In genomic region chr6:167778497-167779122, GRCh38 we compare ENCODE assay signal across 21 cellular contexts. TPM values are rescaled to one million over a fixed set of nuclear protein-coding genes. Genes with fewer than 3 reads are reported as not detected.
A peak's percentile ranks its signal among the peaks of the same experiment; 100 is the strongest.
DNase-seq lines count a peak whose midpoint lies in the region; ATAC-seq, FAIRE-seq and TF ChIP-seq lines count a peak whose summit lies in the region.
"Had no signal": no experiment of that assay in that cellular context is flagged by ENCODE, and none has a peak within 500 bp of the region (broad histone marks: within the 10 kb centered on the region; RNA-seq: fewer than 3 reads in every experiment).

No MANE protein-coding gene starts in this region.

- H3K4me2 ChIP-seq in hepatocyte: peak overlapping the region; percentile 20

- H3K27me3 Mint-ChIP-seq in MCF 10A (ENCODE audit: insufficient read depth, unreplicated experiment) (peaks cover 50% of the 10 kb centered on the region), nephron progenitor cell (ENCODE audit: low read depth, poor library complexity) (peaks cover 5% of the 10 kb centered on the region)

- H3K4me1 ChIP-seq in hepatocyte (ENCODE audit: insufficient read depth) (peaks cover 21% of the 10 kb centered on the region), upper lobe of left lung (peaks cover 0 to 9% (median 0%) of the 10 kb centered on the region in 4 donors), small intestine (ENCODE audit: control insufficient read depth in 2 of 2, insufficient read depth in 1 of 2, low read depth in 1 of 2, low read length in 1 of 2) (peaks cover 0 to 2% of the 10 kb centered on the region in 2 donors)

- no peak overlapping the region for H3K4me3 ChIP-seq in hepatocyte
- no peak overlapping the region for H3K4me3 ChIP-seq in upper lobe of left lung
- H3K4me3 ChIP-seq in small intestine (ENCODE audit: low read depth in 1 of 2, low read length in 2 of 2): no peak overlapping the region
- H3K4me3 ChIP-seq: BLaER1 treated with 17β-estradiol and CSF1 and Interleukin-3, amounts not matched to agents 10 nM and 100 nM; GM23248 had no signal

- WGBS in hepatocyte (ENCODE audit: low lambda C conversion rate, missing lambda C conversion rate): 67% methylated on average over 21 of the region's 21 CpGs
- WGBS in upper lobe of left lung, 2 donors: 62 to 81% methylated on average over 21 of the region's 21 CpGs
- 63 to 81% (median 68%) methylated on average over 21 of the region's 21 CpGs for WGBS in small intestine, 3 donors

- no peaks in the 10 kb centered on the region for H3K9me2 ChIP-seq in hepatocyte (replicated peaks; ENCODE audit: insufficient read depth)

- H3K9me3 Mint-ChIP-seq in MCF 10A (ENCODE audit: unreplicated experiment) (no peaks in the 10 kb centered on the region), nephron progenitor cell (no peaks in the 10 kb centered on the region)
- H3K9me3 Mint-ChIP-seq in stimulated activated effector memory CD8-positive, alpha-beta T cell treated with anti-CD3 and anti-CD28 coated beads, Interleukin-12 subunit alpha, Interleukin-12 subunit beta, amount 100 ng/mL, for 72 hours: no peaks in the 10 kb centered on the region
- H3K9me3 Mint-ChIP-seq: memory B cell had no signal

- H3K36me3 Mint-ChIP-seq in MCF 10A (ENCODE audit: insufficient read depth, unreplicated experiment): no peaks in the 10 kb centered on the region
- no peaks in the 10 kb centered on the region for H3K36me3 Mint-ChIP-seq in nephron progenitor cell (ENCODE audit: low read depth)
- no peaks in the 10 kb centered on the region for H3K36me3 Mint-ChIP-seq in stimulated activated effector memory CD8-positive, alpha-beta T cell treated with anti-CD3 and anti-CD28 coated beads, Interleukin-12 subunit alpha, Interleukin-12 subunit beta, amount 100 ng/mL, for 72 hours

- H3K4me1 Mint-ChIP-seq in MCF 10A (ENCODE audit: insufficient read depth, unreplicated experiment): no peaks in the 10 kb centered on the region
- peaks cover 7% of the 10 kb centered on the region for H3K4me1 Mint-ChIP-seq in nephron progenitor cell
- no peaks in the 10 kb centered on the region for H3K4me1 Mint-ChIP-seq in stimulated activated effector memory CD8-positive, alpha-beta T cell treated with anti-CD3 and anti-CD28 coated beads, Interleukin-12 subunit alpha, Interleukin-12 subunit beta, amount 100 ng/mL, for 72 hours
- H3K4me1 Mint-ChIP-seq: memory B cell had no signal

- H3K79me2 ChIP-seq in hepatocyte: no peaks in the 10 kb centered on the region

- TF ChIP-seq POLR2A in upper lobe of left lung (IDR thresholded peaks at IDR 0.05): no peak
- TF ChIP-seq POLR2A in erythroblast (IDR thresholded peaks at IDR 0.05; ENCODE audit: low read length): no peak

- POLR2A ChIA-PET in MCF 10A (lab: Yijun Ruan, JAX): interaction anchor here (1.1 kb wide), 1 partner anchor 13 kb away, joined by 4 read pairs; no protein-coding TSS in a partner anchor

- no peak for FAIRE-seq in small intestine (lab: Jason Lieb, UNC)

- peak overlapping the region; percentile 51 for H2AFZ ChIP-seq in hepatocyte
- H2AFZ ChIP-seq: GM23248 had no signal

- H3K4me3 Mint-ChIP-seq in MCF 10A (ENCODE audit: unreplicated experiment): no peak overlapping the region
- no peak overlapping the region for H3K4me3 Mint-ChIP-seq in nephron progenitor cell
- H3K4me3 Mint-ChIP-seq in stimulated activated effector memory CD8-positive, alpha-beta T cell treated with anti-CD3 and anti-CD28 coated beads, Interleukin-12 subunit alpha, Interleukin-12 subunit beta, amount 100 ng/mL, for 72 hours: no peak overlapping the region
- H3K4me3 Mint-ChIP-seq: memory B cell had no signal

- ATAC-seq in upper lobe of left lung (ENCODE audit: low FRiP score in 2 of 2): peak; percentile 49 to 88
- ATAC-seq in stimulated activated effector memory CD8-positive, alpha-beta T cell treated with anti-CD3 and anti-CD28 coated beads, Interleukin-12 subunit alpha, Interleukin-12 subunit beta, amount 100 ng/mL, for 72 hours: no peak
- ATAC-seq: Panc1, SK-N-SH treated with all-trans-retinoic acid at 6 μM for 48 hours had no signal

- H3K36me3 ChIP-seq in hepatocyte (replicated peaks; ENCODE audit: insufficient read depth, low read depth) (no peaks in the 10 kb centered on the region), upper lobe of left lung (no peaks in the 10 kb centered on the region), small intestine (ENCODE audit: control insufficient read depth in 2 of 2, insufficient read depth in 2 of 2, low read length in 2 of 2) (no peaks in the 10 kb centered on the region)
- H3K36me3 ChIP-seq: BLaER1 treated with 17β-estradiol and CSF1 and Interleukin-3, amounts not matched to agents 10 nM and 100 nM had no signal

- H4K20me1 ChIP-seq in hepatocyte (ENCODE audit: insufficient read depth, poor library complexity, severe bottlenecking): no peaks in the 10 kb centered on the region
- H4K20me1 ChIP-seq: BLaER1 treated with 17β-estradiol and CSF1 and Interleukin-3, amounts not matched to agents 10 nM and 100 nM had no signal

- in situ Hi-C loops in T47D (cut with HindIII; ENCODE audit: low pct_unique_long_range_greater_than_20kb, low sequenced_read_pairs): no loop called here

- H3K9me3 ChIP-seq in hepatocyte (ENCODE audit: low read depth) (no peaks in the 10 kb centered on the region), upper lobe of left lung (no peaks in the 10 kb centered on the region), small intestine (ENCODE audit: control insufficient read depth, low read depth) (no peaks in the 10 kb centered on the region)
- H3K9me3 ChIP-seq: BLaER1 treated with 17β-estradiol and CSF1 and Interleukin-3, amounts not matched to agents 10 nM and 100 nM had no signal

- intact Hi-C loops in MCF 10A (cut with micrococcal nuclease): no loop called here

- no TSS peak for BruUV-seq in MCF 10A (replicated peaks; lab: Mats Ljungman, UMichigan)

- H3K27ac ChIP-seq in hepatocyte (peak overlapping the region; percentile 80), upper lobe of left lung (peak overlapping the region in 2 of 4 donors; percentile 40 to 71), small intestine (ENCODE audit: low read depth in 1 of 2, low read length in 1 of 2) (no peak overlapping the region)
- H3K27ac ChIP-seq: BLaER1 treated with 17β-estradiol and CSF1 and Interleukin-3, amounts not matched to agents 10 nM and 100 nM; GM23248 had no signal

- peak in 1 of 4 donors; percentile 45 for TF ChIP-seq EP300 in upper lobe of left lung (IDR thresholded peaks at IDR 0.05)

- peak; percentile 53 to 92 for DNase-seq in T47D (ENCODE audit: low read depth in 1 of 2, low spot score in 1 of 2)
- no peak for DNase-seq in MCF 10A (ENCODE audit: unreplicated experiment)
- DNase-seq in hepatocyte (ENCODE audit: low spot score): peak; percentile 71
- DNase-seq in nephron progenitor cell: no peak
- DNase-seq in upper lobe of left lung: peak in 1 of 2 donors; percentile 86
- no peak for DNase-seq in stimulated activated effector memory CD8-positive, alpha-beta T cell treated with anti-CD3 and anti-CD28 coated beads, Interleukin-12 subunit alpha, Interleukin-12 subunit beta, amount 100 ng/mL, for 72 hours (ENCODE audit: low spot score in 2 of 2)
- no peak for DNase-seq in small intestine
- no peak for DNase-seq in erythroblast (lab: John Stamatoyannopoulos, UW)
- DNase-seq: activated CD4-positive, alpha-beta T cell treated with anti-CD3 and anti-CD28 coated beads for 48 hours; activated CD8-positive, alpha-beta memory T cell treated with anti-CD3 and anti-CD28 coated beads, Interleukin-2, amount 50 U/mL, for 48 hours; anterior cingulate cortex; DMS153; foreskin fibroblast; GM23248; NCI-H2171 treated with DMSO at 0.1 percent for 48 hours; NCI-H82; stimulated activated CD4-positive, alpha-beta T cell treated with anti-CD3 and anti-CD28 coated beads, Interleukin-4, amount 100 ng/mL, for 24 hours had no signal

- TF ChIP-seq CTCF in MCF 10A (IDR thresholded peaks at IDR 0.05; ENCODE audit: unreplicated experiment) (no peak), hepatocyte (IDR thresholded peaks at IDR 0.05; ENCODE audit: poor library complexity) (no peak), nephron progenitor cell (IDR thresholded peaks at IDR 0.05) (no peak), upper lobe of left lung (IDR thresholded peaks at IDR 0.05) (no peak)

- CTCF ChIA-PET in MCF 10A (lab: Yijun Ruan, JAX): no interaction called here

- H3K27ac Mint-ChIP-seq in MCF 10A (ENCODE audit: low read depth, unreplicated experiment): no peak overlapping the region
- H3K27ac Mint-ChIP-seq in nephron progenitor cell: peak overlapping the region; percentile 11
- no peak overlapping the region for H3K27ac Mint-ChIP-seq in stimulated activated effector memory CD8-positive, alpha-beta T cell treated with anti-CD3 and anti-CD28 coated beads, Interleukin-12 subunit alpha, Interleukin-12 subunit beta, amount 100 ng/mL, for 72 hours
- H3K27ac Mint-ChIP-seq: memory B cell had no signal

- H3K27me3 ChIP-seq in hepatocyte (no peaks in the 10 kb centered on the region), upper lobe of left lung (no peaks in the 10 kb centered on the region), small intestine (ENCODE audit: control insufficient read depth in 2 of 2, insufficient read depth in 2 of 2, low read length in 2 of 2) (no peaks in the 10 kb centered on the region)
- H3K27me3 ChIP-seq: BLaER1 treated with 17β-estradiol and CSF1 and Interleukin-3, amounts not matched to agents 10 nM and 100 nM had no signal

RNA-seq across cellular contexts. Expression of gene AFDN, which starts 48.1 kb away (rescaled TPM):
- total RNA-seq in MCF 10A (2022) (115 and 124 TPM in 2 replicates), hepatocyte (192 and 198 TPM in 2 replicates), upper lobe of left lung (100 to 1,000 TPM; 149 to 517 (median 265) TPM)
- polyA plus RNA-seq in hepatocyte (130 and 173 TPM in 2 replicates), small intestine (10 to 100 TPM; 46.0 to 74.5 (median 61.3) TPM)

Comparison
In these comparisons a context has a peak if more than half of its experiments do, and no peak if none do; other contexts are left out.
1. DNase-seq: peak in T47D (2 of 2) and hepatocyte (single experiment); none in MCF 10A (single experiment), nephron progenitor cell (single experiment), stimulated activated effector memory CD8-positive, alpha-beta T cell treated with anti-CD3 and anti-CD28 coated beads, Interleukin-12 subunit alpha, Interleukin-12 subunit beta, amount 100 ng/mL, for 72 hours (0 of 2), small intestine (single experiment) and erythroblast (0 of 2).